1 cellular context compared by ENCODE assay signal in genomic region chr13:64993514-64994164, GRCh38.
TF ChIP-seq lines count a peak whose summit lies in the region.

No MANE protein-coding gene starts in this region.

TF ChIP-seq in GM23338, 12 proteins besides CTCF, POLR2A, EP300 and RAD21 (continued from another document):
- TF ChIP-seq ZNF462 (CRISPR knock-in tag; IDR thresholded peaks at IDR 0.05) = no peak
